18 cellular contexts compared by ENCODE assay signal in genomic region chr4:60723796-60724195, GRCh38.
DNase-seq lines count a peak whose midpoint lies in the region; ATAC-seq and TF ChIP-seq lines count a peak whose summit lies in the region.
"Had no signal": no experiment of that assay in that cellular context is flagged by ENCODE, and none has a peak within 500 bp of the region (broad histone marks: within the 10 kb centered on the region; RNA-seq: fewer than 3 reads in every experiment).

No MANE protein-coding gene starts in this region.

- H3K4me3 ChIP-seq in hepatocyte: no peak overlapping the region

- DNase-seq in A172 (ENCODE audit: low spot score) (peak; percentile 13), HFFc6 (no peak), amniotic epithelial cell (ENCODE audit: low read depth) (peak; percentile 75), hepatocyte (ENCODE audit: low spot score) (no peak)
- no peak for DNase-seq in activated CD8-positive, alpha-beta T cell treated with anti-CD3 and anti-CD28 coated beads for 36 hours
- no peak for DNase-seq in effector CD4-positive, alpha-beta T cell
- DNase-seq in activated CD4-positive, alpha-beta T cell treated with anti-CD3 and anti-CD28 coated beads, Interleukin-2, amount 10 ng/mL, durations not matched to agents 24 days and 14 days: no peak
- DNase-seq: Calu3; CD4-positive, CD25-positive, alpha-beta regulatory T cell; HCEC 1CT; KBM-7; NCI-H1105; NCI-H1694 treated with DMSO at 0.1 percent for 48 hours; NCI-H446; NCI-H774; Right ventricle myocardium superior had no signal

- H3K27me3 ChIP-seq in hepatocyte: no peaks in the 10 kb centered on the region

- H3K27me3 Mint-ChIP-seq in HFFc6 (ENCODE audit: insufficient read depth): no peaks in the 10 kb centered on the region
- no peaks in the 10 kb centered on the region for H3K27me3 Mint-ChIP-seq in activated CD8-positive, alpha-beta T cell treated with anti-CD3 and anti-CD28 coated beads for 36 hours
- H3K27me3 Mint-ChIP-seq in activated CD4-positive, alpha-beta T cell treated with anti-CD3 and anti-CD28 coated beads, Interleukin-2, amount 10 ng/mL, durations not matched to agents 24 days and 14 days: no peaks in the 10 kb centered on the region
- H3K27me3 Mint-ChIP-seq: CD4-positive, CD25-positive, alpha-beta regulatory T cell had no signal

- H3K4me3 Mint-ChIP-seq in HFFc6: no peak overlapping the region
- no peak overlapping the region for H3K4me3 Mint-ChIP-seq in activated CD8-positive, alpha-beta T cell treated with anti-CD3 and anti-CD28 coated beads for 36 hours
- H3K4me3 Mint-ChIP-seq in activated CD4-positive, alpha-beta T cell treated with anti-CD3 and anti-CD28 coated beads, Interleukin-2, amount 10 ng/mL, durations not matched to agents 24 days and 14 days: no peak overlapping the region
- H3K4me3 Mint-ChIP-seq: CD4-positive, CD25-positive, alpha-beta regulatory T cell had no signal

- H3K36me3 Mint-ChIP-seq in HFFc6 (ENCODE audit: low read depth): peaks cover 7% of the 10 kb centered on the region
- H3K36me3 Mint-ChIP-seq in activated CD8-positive, alpha-beta T cell treated with anti-CD3 and anti-CD28 coated beads for 36 hours (ENCODE audit: low read depth): no peaks in the 10 kb centered on the region
- no peaks in the 10 kb centered on the region for H3K36me3 Mint-ChIP-seq in activated CD4-positive, alpha-beta T cell treated with anti-CD3 and anti-CD28 coated beads, Interleukin-2, amount 10 ng/mL, durations not matched to agents 24 days and 14 days (ENCODE audit: low read depth)
- H3K36me3 Mint-ChIP-seq: CD4-positive, CD25-positive, alpha-beta regulatory T cell had no signal

- H3K27ac ChIP-seq in hepatocyte: peak overlapping the region; percentile 56

- intact Hi-C loops in activated CD8-positive, alpha-beta T cell treated with anti-CD3 and anti-CD28 coated beads for 36 hours (cut with micrococcal nuclease): no loop called here
- intact Hi-C loops in activated CD4-positive, alpha-beta T cell treated with anti-CD3 and anti-CD28 coated beads, Interleukin-2, amount 10 ng/mL, durations not matched to agents 24 days and 14 days (cut with micrococcal nuclease): no loop called here

- 37% methylated on average over 3 of the region's 3 CpGs for WGBS in hepatocyte (ENCODE audit: low lambda C conversion rate, missing lambda C conversion rate)

- no peaks in the 10 kb centered on the region for H3K9me3 ChIP-seq in hepatocyte (ENCODE audit: low read depth)

- peak overlapping the region; percentile 91 for H3K27ac Mint-ChIP-seq in HFFc6
- no peak overlapping the region for H3K27ac Mint-ChIP-seq in activated CD8-positive, alpha-beta T cell treated with anti-CD3 and anti-CD28 coated beads for 36 hours
- H3K27ac Mint-ChIP-seq in activated CD4-positive, alpha-beta T cell treated with anti-CD3 and anti-CD28 coated beads, Interleukin-2, amount 10 ng/mL, durations not matched to agents 24 days and 14 days: no peak overlapping the region
- H3K27ac Mint-ChIP-seq: CD4-positive, CD25-positive, alpha-beta regulatory T cell had no signal

- no peaks in the 10 kb centered on the region for H3K36me3 ChIP-seq in hepatocyte (replicated peaks; ENCODE audit: insufficient read depth, low read depth)

- H3K9me2 ChIP-seq in hepatocyte (replicated peaks; ENCODE audit: insufficient read depth): no peaks in the 10 kb centered on the region

- peaks cover 13% of the 10 kb centered on the region for H3K4me1 ChIP-seq in hepatocyte (ENCODE audit: insufficient read depth)

- H3K4me1 Mint-ChIP-seq in HFFc6 (ENCODE audit: low read depth): peaks cover 65% of the 10 kb centered on the region
- H3K4me1 Mint-ChIP-seq in activated CD8-positive, alpha-beta T cell treated with anti-CD3 and anti-CD28 coated beads for 36 hours (ENCODE audit: low read depth): no peaks in the 10 kb centered on the region
- H3K4me1 Mint-ChIP-seq in activated CD4-positive, alpha-beta T cell treated with anti-CD3 and anti-CD28 coated beads, Interleukin-2, amount 10 ng/mL, durations not matched to agents 24 days and 14 days: no peaks in the 10 kb centered on the region
- H3K4me1 Mint-ChIP-seq: CD4-positive, CD25-positive, alpha-beta regulatory T cell had no signal

- no peak for TF ChIP-seq CTCF in HFFc6 (IDR thresholded peaks at IDR 0.05)
- no peak for TF ChIP-seq CTCF in hepatocyte (IDR thresholded peaks at IDR 0.05; ENCODE audit: poor library complexity)
- TF ChIP-seq CTCF in activated CD8-positive, alpha-beta T cell treated with anti-CD3 and anti-CD28 coated beads for 36 hours (IDR thresholded peaks at IDR 0.05): no peak

- no peaks in the 10 kb centered on the region for H4K20me1 ChIP-seq in hepatocyte (ENCODE audit: insufficient read depth, poor library complexity, severe bottlenecking)

- H3K9me3 Mint-ChIP-seq in HFFc6: no peaks in the 10 kb centered on the region; the same call in 1 of the 2 replicates
- H3K9me3 Mint-ChIP-seq in activated CD8-positive, alpha-beta T cell treated with anti-CD3 and anti-CD28 coated beads for 36 hours: peaks cover 12% of the 10 kb centered on the region
- H3K9me3 Mint-ChIP-seq in activated CD4-positive, alpha-beta T cell treated with anti-CD3 and anti-CD28 coated beads, Interleukin-2, amount 10 ng/mL, durations not matched to agents 24 days and 14 days: peaks cover 7% of the 10 kb centered on the region

- peak overlapping the region; percentile 18 for H2AFZ ChIP-seq in hepatocyte

- peak overlapping the region; percentile 39 for H3K4me2 ChIP-seq in hepatocyte

- CTCF ChIA-PET in activated CD8-positive, alpha-beta T cell treated with anti-CD3 and anti-CD28 coated beads for 36 hours (lab: Charles Lee): no interaction called here

- no peak for ATAC-seq in activated CD8-positive, alpha-beta T cell treated with anti-CD3 and anti-CD28 coated beads for 36 hours
- ATAC-seq in activated CD4-positive, CD25-positive, alpha-beta regulatory T cell treated with anti-CD3 and anti-CD28 coated beads, Interleukin-2, amount 50 U/mL, for 24 hours: no peak
- ATAC-seq: Panc1 had no signal

- POLR2A ChIA-PET in activated CD8-positive, alpha-beta T cell treated with anti-CD3 and anti-CD28 coated beads for 36 hours (lab: Charles Lee): no interaction called here

- H3K79me2 ChIP-seq in hepatocyte: no peaks in the 10 kb centered on the region

Comparison
In these comparisons a context has a peak if more than half of its experiments do, and no peak if none do; other contexts are left out.
1. DNase-seq: peak in A172 (single experiment) and amniotic epithelial cell (single experiment); none in HFFc6 (single experiment), hepatocyte (single experiment), activated CD8-positive, alpha-beta T cell treated with anti-CD3 and anti-CD28 coated beads for 36 hours (single experiment), effector CD4-positive, alpha-beta T cell (single experiment) and activated CD4-positive, alpha-beta T cell treated with anti-CD3 and anti-CD28 coated beads, Interleukin-2, amount 10 ng/mL, durations not matched to agents 24 days and 14 days (single experiment).